19 cellular contexts compared by ENCODE assay signal in the genomic region with DNA sequence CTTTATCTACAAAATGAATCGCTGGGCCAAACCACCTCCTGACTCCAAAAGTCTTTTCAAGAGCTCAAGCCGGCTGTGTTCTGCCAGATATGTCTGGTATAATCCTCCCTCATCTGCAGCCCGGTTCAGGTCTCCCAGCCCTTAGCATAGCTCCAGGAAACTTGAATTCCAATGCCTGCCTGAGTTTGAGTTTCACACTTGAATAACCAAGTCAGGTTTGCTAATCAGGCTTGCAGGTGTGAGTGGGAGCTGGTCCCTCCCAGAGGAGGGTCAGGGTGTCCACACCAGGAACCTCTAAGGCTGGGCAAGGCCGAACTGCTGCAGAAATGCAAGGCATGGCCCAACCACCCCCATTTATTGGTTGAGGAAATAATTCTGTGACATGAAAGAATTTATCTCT.
DNase-seq lines count a peak whose midpoint lies in the region; ATAC-seq and TF ChIP-seq lines count a peak whose summit lies in the region.
"Had no signal": no experiment of that assay in that cellular context is flagged by ENCODE, and none has a peak within 500 bp of the region (broad histone marks: within the 10 kb centered on the region; RNA-seq: fewer than 3 reads in every experiment).

No MANE protein-coding gene starts in this region.

- H3K36me3 Mint-ChIP-seq in type B pancreatic cell = no peaks in the 10 kb centered on the region
- H3K36me3 Mint-ChIP-seq: activated naive CD8-positive, alpha-beta T cell; CD4-positive, alpha-beta memory T cell had no signal

- ATAC-seq in HG03108 (IDR thresholded peaks at IDR 0.05; ENCODE audit: unreplicated experiment) = no peak
- no peak for ATAC-seq in GM19324 (IDR thresholded peaks at IDR 0.05; ENCODE audit: low FRiP score, unreplicated experiment)
- ATAC-seq: GM12878, PC-3 had no signal

- peaks cover 19% of the 10 kb centered on the region for H3K4me1 Mint-ChIP-seq in type B pancreatic cell (ENCODE audit: unreplicated experiment)

- no peak overlapping the region for H3K4me3 Mint-ChIP-seq in type B pancreatic cell
- H3K4me3 Mint-ChIP-seq: activated B cell treated with CpG ODN at 0.5 μM for 24 hours; activated naive CD8-positive, alpha-beta T cell; dendritic cell treated with granulocyte-macrophage colony-stimulating factor and Interleukin-4, amounts not matched to agents 40 ng/mL and 50 ng/mL, for 4 days had no signal

- no peak overlapping the region for H3K4me3 ChIP-seq in choroid plexus epithelial cell (ENCODE audit: low read depth, low read length)
- H3K4me3 ChIP-seq: GM12878 had no signal

- TF ChIP-seq CTCF in choroid plexus epithelial cell (conservative IDR thresholded peaks at IDR 0.05; ENCODE audit: low read depth, low read length) = no peak
- no peak for TF ChIP-seq CTCF in type B pancreatic cell (conservative IDR thresholded peaks at IDR 0.05)

- DNase-seq in NCI-H82 (lab: John Stamatoyannopoulos, UW) (peak; percentile 42), NCI-H82 treated with DMSO at 0.1 percent for 48 hours (lab: John Stamatoyannopoulos, UW; ENCODE audit: unreplicated experiment) (no peak), choroid plexus epithelial cell (ENCODE audit: low read depth) (peak; percentile 41), islet precursor cell (peak; percentile 52), type B pancreatic cell (ENCODE audit: extremely low spot score, unreplicated experiment) (peak; percentile 51)
- DNase-seq in effector CD4-positive, alpha-beta T cell = no peak
- DNase-seq: activated B cell treated with CpG ODN at 0.5 μM for 24 hours; CD4-positive, alpha-beta memory T cell; EL; midbrain; NCI-H1694 treated with DMSO at 0.1 percent for 48 hours; NCI-H510A treated with DMSO at 0.1 percent for 48 hours; PC-3; substantia nigra had no signal

- H3K27ac Mint-ChIP-seq in type B pancreatic cell = no peak overlapping the region
- H3K27ac Mint-ChIP-seq: activated B cell treated with CpG ODN at 0.5 μM for 24 hours; activated naive CD8-positive, alpha-beta T cell; dendritic cell treated with granulocyte-macrophage colony-stimulating factor and Interleukin-4, amounts not matched to agents 40 ng/mL and 50 ng/mL, for 4 days had no signal

- H3K9me3 Mint-ChIP-seq in type B pancreatic cell = no peaks in the 10 kb centered on the region
- H3K9me3 Mint-ChIP-seq: activated B cell treated with CpG ODN at 0.5 μM for 24 hours; dendritic cell treated with granulocyte-macrophage colony-stimulating factor and Interleukin-4, amounts not matched to agents 40 ng/mL and 50 ng/mL, for 4 days had no signal

- H3K27me3 Mint-ChIP-seq in type B pancreatic cell = peaks cover 7% of the 10 kb centered on the region

Comparison
In these comparisons a context has a peak if more than half of its experiments do, and no peak if none do; other contexts are left out.
1. DNase-seq: peak in NCI-H82 (single experiment), choroid plexus epithelial cell (single experiment), islet precursor cell (single experiment) and type B pancreatic cell (single experiment); none in NCI-H82 treated with DMSO at 0.1 percent for 48 hours (single experiment) and effector CD4-positive, alpha-beta T cell (single experiment).